ENCODE assay signal across 19 cellular contexts in genomic region chr21:44567481-44568171, GRCh38. TPM values are rescaled to one million over a fixed set of nuclear protein-coding genes. Genes with fewer than 3 reads are reported as not detected.
A peak's percentile ranks its signal among the peaks of the same experiment; 100 is the strongest.
DNase-seq lines count a peak whose midpoint lies in the region; ATAC-seq, FAIRE-seq and TF ChIP-seq lines count a peak whose summit lies in the region.
"Had no signal": no experiment of that assay in that cellular context is flagged by ENCODE, and none has a peak within 500 bp of the region (broad histone marks: within the 10 kb centered on the region; RNA-seq: fewer than 3 reads in every experiment).

No MANE protein-coding gene starts in this region.

- CTCF ChIA-PET in K562 (lab: Yijun Ruan, JAX; ENCODE audit: low intra/inter-chr PET ratio): no interaction called here
- CTCF ChIA-PET in activated naive CD4-positive, alpha-beta T cell treated with anti-CD3 and anti-CD28 coated beads, Interleukin-2, amount 10 ng/mL, durations not matched to agents 7 days and 5 days (lab: Charles Lee): no interaction called here

- H3K4me2 ChIP-seq in GM23338: no peak overlapping the region
- no peak overlapping the region for H3K4me2 ChIP-seq in K562 (ENCODE audit: insufficient read depth, low read length)
- no peak overlapping the region for H3K4me2 ChIP-seq in neuronal stem cell (ENCODE audit: insufficient read depth, low read length, poor library complexity, severe bottlenecking)
- H3K4me2 ChIP-seq: A549 had no signal

- H3K79me2 ChIP-seq in GM23338 (replicated peaks; ENCODE audit: insufficient read depth): no peaks in the 10 kb centered on the region
- no peaks in the 10 kb centered on the region for H3K79me2 ChIP-seq in K562 (ENCODE audit: control insufficient read depth, insufficient read depth, low read length)

- no peak overlapping the region for H2BK12ac ChIP-seq in neuronal stem cell (ENCODE audit: low read length)

- no peaks in the 10 kb centered on the region for H3F3A ChIP-seq in GM23338 (replicated peaks; ENCODE audit: low read depth)

- H2BK15ac ChIP-seq in neuronal stem cell (ENCODE audit: low read length): peak overlapping the region; percentile 89

- H4K8ac ChIP-seq in neuronal stem cell (ENCODE audit: low read depth, low read length): no peak overlapping the region

- WGBS in K562 (ENCODE audit: insufficient coverage, low coverage, missing lambda C conversion rate): under 1% methylated on average over 18 of the region's 18 CpGs
- WGBS in neuronal stem cell (ENCODE audit: extremely low coverage in 2 of 2, insufficient read length in 2 of 2, insufficient replicate concordance in 1 of 2), 2 donors: no CpG with 5 or more reads among the region's 18 CpGs
- 83 to 92% (median 86%) methylated on average over 18 of the region's 18 CpGs for WGBS in psoas muscle, 3 donors

- H3K27me3 ChIP-seq in GM23338 (ENCODE audit: insufficient read depth) (no peaks in the 10 kb centered on the region), K562 (ENCODE audit: control insufficient read depth in 2 of 2, insufficient read depth in 2 of 2, low read length in 2 of 2) (peaks cover 14 to 23% of the 10 kb centered on the region in 2 experiments; a peak in 3 of 5 replicates), neuronal stem cell (ENCODE audit: control insufficient read depth in 3 of 3, insufficient read depth in 3 of 3, low read depth in 1 of 3, low read length in 3 of 3) (no peaks in the 10 kb centered on the region), upper lobe of right lung (no peaks in the 10 kb centered on the region), psoas muscle (ENCODE audit: insufficient read depth in 3 of 3, low read length in 2 of 3) (peaks cover 0 to 33% (median 13%) of the 10 kb centered on the region in 3 donors)

- H3K23ac ChIP-seq in neuronal stem cell (ENCODE audit: low read depth, low read length, poor library complexity): peak overlapping the region; percentile 80

- no peak overlapping the region for H3K27ac Mint-ChIP-seq in GM23338
- H3K27ac Mint-ChIP-seq in activated naive CD4-positive, alpha-beta T cell treated with anti-CD3 and anti-CD28 coated beads, Interleukin-2, amount 10 ng/mL, durations not matched to agents 7 days and 5 days: no peak overlapping the region
- H3K27ac Mint-ChIP-seq: CD8-positive, alpha-beta T cell; H9 had no signal

- H3K4me3 Mint-ChIP-seq in GM23338: no peak overlapping the region
- H3K4me3 Mint-ChIP-seq in activated naive CD4-positive, alpha-beta T cell treated with anti-CD3 and anti-CD28 coated beads, Interleukin-2, amount 10 ng/mL, durations not matched to agents 7 days and 5 days: no peak overlapping the region
- H3K4me3 Mint-ChIP-seq: CD14-positive monocyte; CD8-positive, alpha-beta T cell; H9 had no signal

- no peak for TF ChIP-seq EP300 in K562 (IDR thresholded peaks at IDR 0.05; ENCODE audit: low read length)

- POLR2A ChIA-PET in K562 (lab: Yijun Ruan, JAX): no interaction called here

- DNase-seq in GM23338 (ENCODE audit: low spot score): no peak
- DNase-seq in K562 (ENCODE audit: extremely low read depth in 1 of 4, low spot score in 3 of 4): no peak
- no peak for DNase-seq in neuronal stem cell (ENCODE audit: low spot score)
- DNase-seq in upper lobe of right lung: peak; percentile 50
- no peak for DNase-seq in activated naive CD4-positive, alpha-beta T cell treated with anti-CD3 and anti-CD28 coated beads, Interleukin-2, amount 10 ng/mL, durations not matched to agents 7 days and 5 days
- no peak for DNase-seq in psoas muscle
- DNase-seq: CD8-positive, alpha-beta T cell; DND-41; GDM1; GM23248; H9; KBM-7 had no signal

- H4K91ac ChIP-seq in neuronal stem cell (ENCODE audit: low read depth, low read length, poor library complexity): no peak overlapping the region

- TF ChIP-seq RAD21 in K562 (CRISPR knock-in tag; conservative IDR thresholded peaks at IDR 0.05 in 1 of 2, IDR thresholded peaks at IDR 0.05 in 1 of 2): no peak

- H3K9me2 ChIP-seq in GM23338 (ENCODE audit: insufficient read depth): no peaks in the 10 kb centered on the region

- no peaks in the 10 kb centered on the region for H3K79me1 ChIP-seq in neuronal stem cell (ENCODE audit: low read depth, low read length)

- in situ Hi-C loops in K562 (cut with MboI): no loop called here

- no peaks in the 10 kb centered on the region for H3K4me1 ChIP-seq in GM23338 (ENCODE audit: insufficient read depth)
- H3K4me1 ChIP-seq in K562 (replicated peaks in 1 of 2; ENCODE audit: control insufficient read depth in 2 of 2, insufficient read depth in 2 of 2, low read length in 2 of 2): peaks cover 0 to 17% of the 10 kb centered on the region in 2 experiments; a peak in 1 of 5 replicates
- no peaks in the 10 kb centered on the region for H3K4me1 ChIP-seq in neuronal stem cell (ENCODE audit: control insufficient read depth in 2 of 2, insufficient read depth in 1 of 2, low read depth in 1 of 2, low read length in 2 of 2)
- no peaks in the 10 kb centered on the region for H3K4me1 ChIP-seq in upper lobe of right lung
- H3K4me1 ChIP-seq in psoas muscle: no peaks in the 10 kb centered on the region
- H3K4me1 ChIP-seq: A549 had no signal

- H3K9me3 Mint-ChIP-seq in GM23338: peaks cover 25% of the 10 kb centered on the region
- H3K9me3 Mint-ChIP-seq in activated naive CD4-positive, alpha-beta T cell treated with anti-CD3 and anti-CD28 coated beads, Interleukin-2, amount 10 ng/mL, durations not matched to agents 7 days and 5 days: peaks cover 3% of the 10 kb centered on the region

- no peaks in the 10 kb centered on the region for H3K4me1 Mint-ChIP-seq in GM23338
- peaks cover 14% of the 10 kb centered on the region for H3K4me1 Mint-ChIP-seq in activated naive CD4-positive, alpha-beta T cell treated with anti-CD3 and anti-CD28 coated beads, Interleukin-2, amount 10 ng/mL, durations not matched to agents 7 days and 5 days
- H3K4me1 Mint-ChIP-seq: H9 had no signal

- H4K20me1 ChIP-seq in GM23338 (replicated peaks; ENCODE audit: insufficient read depth) (no peaks in the 10 kb centered on the region), K562 (replicated peaks; ENCODE audit: control insufficient read depth, insufficient read depth, low read length) (no peaks in the 10 kb centered on the region)

- ATAC-seq in GM23338: no peak
- no peak for ATAC-seq in K562
- no peak for ATAC-seq in upper lobe of right lung
- no peak for ATAC-seq in psoas muscle
- ATAC-seq in GM18498 (IDR thresholded peaks at IDR 0.05; ENCODE audit: unreplicated experiment): no peak
- ATAC-seq in HG02884 (IDR thresholded peaks at IDR 0.05; ENCODE audit: unreplicated experiment): no peak
- ATAC-seq: A549; CD8-positive, alpha-beta T cell had no signal

- TF ChIP-seq CTCF in GM23338 (conservative IDR thresholded peaks at IDR 0.05; ENCODE audit: low read depth in 2 of 2) (no peak), K562 (IDR thresholded peaks at IDR 0.05 in 2 of 3, conservative IDR thresholded peaks at IDR 0.05 in 1 of 3; ENCODE audit: insufficient read depth in 2 of 3, low read depth in 1 of 3, low read length in 3 of 3) (no peak), upper lobe of right lung (IDR thresholded peaks at IDR 0.05) (no peak), psoas muscle (IDR thresholded peaks at IDR 0.05) (no peak)

- H3K9me3 ChIP-seq in K562 (replicated peaks; ENCODE audit: control insufficient read depth, insufficient read depth, low read depth, low read length) (no peaks in the 10 kb centered on the region), neuronal stem cell (replicated peaks in 1 of 2; ENCODE audit: control insufficient read depth in 2 of 2, insufficient read depth in 1 of 2, low read depth in 1 of 2, low read length in 2 of 2) (peaks cover 4 to 10% of the 10 kb centered on the region in 2 donors), upper lobe of right lung (no peaks in the 10 kb centered on the region), psoas muscle (peaks cover 12% of the 10 kb centered on the region)

- H3K36me3 ChIP-seq in GM23338 (ENCODE audit: insufficient read depth): no peaks in the 10 kb centered on the region
- H3K36me3 ChIP-seq in K562 (ENCODE audit: control insufficient read depth, insufficient read depth, low read length): no peaks in the 10 kb centered on the region
- H3K36me3 ChIP-seq in neuronal stem cell (replicated peaks in 1 of 2; ENCODE audit: control insufficient read depth in 2 of 2, insufficient read depth in 2 of 2, low read length in 2 of 2): no peaks in the 10 kb centered on the region
- no peaks in the 10 kb centered on the region for H3K36me3 ChIP-seq in upper lobe of right lung
- no peaks in the 10 kb centered on the region for H3K36me3 ChIP-seq in psoas muscle (ENCODE audit: insufficient read depth in 1 of 2, low read depth in 1 of 2)

- no peak for TF ChIP-seq POLR2A in K562 (conservative IDR thresholded peaks at IDR 0.05)

- intact Hi-C loops in K562 (cut with micrococcal nuclease) (no loop called here), upper lobe of right lung (cut with DNase I) (no loop called here), psoas muscle (cut with DNase I) (no loop called here)

- no peak overlapping the region for H2BK120ac ChIP-seq in neuronal stem cell (ENCODE audit: low read depth, low read length)

- no peak overlapping the region for H3K27ac ChIP-seq in GM23338 (ENCODE audit: low read depth)
- H3K27ac ChIP-seq in K562 (ENCODE audit: extremely low read depth, low read depth, low read length): no peak overlapping the region
- no peak overlapping the region for H3K27ac ChIP-seq in neuronal stem cell (replicated peaks; ENCODE audit: low read length)
- no peak overlapping the region for H3K27ac ChIP-seq in upper lobe of right lung
- H3K27ac ChIP-seq in psoas muscle: no peak overlapping the region
- H3K27ac ChIP-seq: A549, GM23248, HL-60 had no signal

- no peak overlapping the region for H3K4me3 ChIP-seq in GM23338
- H3K4me3 ChIP-seq in K562: no peak overlapping the region
- H3K4me3 ChIP-seq in neuronal stem cell (ENCODE audit: low read length in 2 of 2): no peak overlapping the region
- no peak overlapping the region for H3K4me3 ChIP-seq in upper lobe of right lung
- H3K4me3 ChIP-seq in psoas muscle: no peak overlapping the region
- H3K4me3 ChIP-seq: A549, GM23248 had no signal

- peak overlapping the region; percentile 56; the same call in 1 of the 2 replicates for H2AFZ ChIP-seq in GM23338
- H2AFZ ChIP-seq in K562 (ENCODE audit: low read depth, low read length): no peak overlapping the region
- no peak overlapping the region for H2AFZ ChIP-seq in neuronal stem cell (ENCODE audit: low read length)
- H2AFZ ChIP-seq: GM23248 had no signal

- H2AK5ac ChIP-seq in neuronal stem cell (ENCODE audit: low read depth, low read length): peak overlapping the region; percentile 96

- no peaks in the 10 kb centered on the region for H3K9me1 ChIP-seq in K562 (ENCODE audit: control insufficient read depth, insufficient read depth, low read length)

- no TSS peak for BruUV-seq in K562 (replicated peaks; lab: Mats Ljungman, UMichigan)

- peak overlapping the region; percentile 63 for H3K14ac ChIP-seq in neuronal stem cell (ENCODE audit: low read length)

- peak overlapping the region; percentile 75 for H2BK5ac ChIP-seq in neuronal stem cell (ENCODE audit: low read length)

- H3K18ac ChIP-seq in neuronal stem cell (ENCODE audit: low read length): peak overlapping the region; percentile 90

- H3K36me3 Mint-ChIP-seq in GM23338 (ENCODE audit: low read depth): peaks cover 4% of the 10 kb centered on the region; the same call in 2 of the 3 replicates
- peaks cover 3% of the 10 kb centered on the region for H3K36me3 Mint-ChIP-seq in activated naive CD4-positive, alpha-beta T cell treated with anti-CD3 and anti-CD28 coated beads, Interleukin-2, amount 10 ng/mL, durations not matched to agents 7 days and 5 days
- H3K36me3 Mint-ChIP-seq: CD14-positive monocyte; CD8-positive, alpha-beta T cell had no signal

- peaks cover 10% of the 10 kb centered on the region for H3K27me3 Mint-ChIP-seq in GM23338 (ENCODE audit: insufficient read depth, low read depth, poor library complexity)
- peaks cover 20% of the 10 kb centered on the region for H3K27me3 Mint-ChIP-seq in activated naive CD4-positive, alpha-beta T cell treated with anti-CD3 and anti-CD28 coated beads, Interleukin-2, amount 10 ng/mL, durations not matched to agents 7 days and 5 days

- H3K9ac ChIP-seq in K562 (ENCODE audit: insufficient read depth in 1 of 2, low read depth in 2 of 2, low read length in 2 of 2) (no peak overlapping the region; a peak in 1 of 4 replicates), neuronal stem cell (ENCODE audit: low read depth, low read length, poor library complexity) (no peak overlapping the region)
- H3K9ac ChIP-seq: GM23248 had no signal

- H3K4ac ChIP-seq in neuronal stem cell (ENCODE audit: low read length): no peak overlapping the region

- FAIRE-seq in K562 (lab: Jason Lieb, UNC): no peak
- FAIRE-seq: A549 had no signal

RNA-seq across cellular contexts. Expression of gene KRTAP10-4, which starts 5.9 kb away (rescaled TPM):
- not detected in 2 replicates for total RNA-seq in GM23338 (2014; rRNA removed; shearing (Covaris generic))
- polyA plus RNA-seq in GM23338 (2016; fragmentation: Nextera tagmentation; extraction: Ambion mirVana) (not detected in 2 replicates), K562 (2011; rRNA removed) (not detected in 2 replicates), K562 (2014; fragmentation: Illumina TruSeq; extraction: Trizol) (not detected in 2 replicates), K562 (2014; fragmentation: Nextera tagmentation; extraction: Ambion mirVana) (not detected), K562 (2014; rRNA removed) (not detected in 2 replicates), psoas muscle (not detected)
- total RNA-seq in K562 (2011; cell fraction: chromatin; rRNA removed; ENCODE audit: low replicate concordance): not detected in 2 replicates
- total RNA-seq in K562 (2011; cell fraction: nucleolus; rRNA removed): not detected in 2 replicates
- not detected in 2 replicates for total RNA-seq in K562 (2011; cell fraction: nucleoplasm; rRNA removed)
- total RNA-seq in K562 (2014; rRNA removed) (not detected in 2 replicates), K562 (2014; rRNA removed; fragmentation: Illumina TruSeq; extraction: Trizol) (not detected in 2 replicates), K562 (2015; rRNA removed; fragmentation: Illumina TruSeq; extraction: Trizol) (not detected in 2 replicates), K562 (2021) (not detected in 2 replicates), upper lobe of right lung (not detected), psoas muscle (not detected)
- not detected in 2 replicates for polyA plus RNA-seq in K562 (2011; cell fraction: cytosol; rRNA removed)
- not detected in 2 replicates for polyA plus RNA-seq in K562 (2011; cell fraction: nucleus; rRNA removed)
- polyA plus RNA-seq in K562 (2012): not detected in 2 replicates
- polyA minus RNA-seq in K562 (2011; rRNA and poly(A)+ RNA removed): not detected in 2 replicates
- polyA minus RNA-seq in K562 (2011; cell fraction: cytosol; rRNA and poly(A)+ RNA removed): not detected in 2 replicates
- polyA minus RNA-seq in K562 (2011; cell fraction: nucleus; rRNA and poly(A)+ RNA removed): not detected in 2 replicates
- polyA plus RNA-seq in neuronal stem cell (2013, experiment 1 of 2): not detected
- polyA plus RNA-seq in neuronal stem cell (2013, experiment 2 of 2): 0.01 TPM
- total RNA-seq: CD8-positive, alpha-beta T cell; GM23248; H9 had no signal
- polyA plus RNA-seq: A549, AG04450, BJ, CD14-positive monocyte, GM23248 had no signal

RNA-seq across cellular contexts. Expression of gene KRTAP10-3, which starts 9.0 kb away (rescaled TPM):
- not detected in 2 replicates for total RNA-seq in GM23338 (2014; rRNA removed; shearing (Covaris generic))
- polyA plus RNA-seq in GM23338 (2016; fragmentation: Nextera tagmentation; extraction: Ambion mirVana): not detected in 2 replicates
- not detected in 2 replicates for total RNA-seq in K562 (2011; cell fraction: chromatin; rRNA removed; ENCODE audit: low replicate concordance)
- total RNA-seq in K562 (2011; cell fraction: nucleolus; rRNA removed): not detected in 2 replicates
- total RNA-seq in K562 (2011; cell fraction: nucleoplasm; rRNA removed): not detected in 2 replicates
- not detected in 2 replicates for total RNA-seq in K562 (2014; rRNA removed)
- total RNA-seq in K562 (2014; rRNA removed; fragmentation: Illumina TruSeq; extraction: Trizol): not detected in 2 replicates
- total RNA-seq in K562 (2015; rRNA removed; fragmentation: Illumina TruSeq; extraction: Trizol): not detected in 2 replicates
- total RNA-seq in K562 (2021): not detected in 2 replicates
- polyA plus RNA-seq in K562 (2011; rRNA removed): not detected in 2 replicates
- polyA plus RNA-seq in K562 (2011; cell fraction: cytosol; rRNA removed): not detected in 2 replicates
- polyA plus RNA-seq in K562 (2011; cell fraction: nucleus; rRNA removed): not detected in 2 replicates
- not detected in 2 replicates for polyA plus RNA-seq in K562 (2012)
- polyA plus RNA-seq in K562 (2014; fragmentation: Illumina TruSeq; extraction: Trizol): not detected in 2 replicates
- not detected for polyA plus RNA-seq in K562 (2014; fragmentation: Nextera tagmentation; extraction: Ambion mirVana)
- not detected in 2 replicates for polyA plus RNA-seq in K562 (2014; rRNA removed)
- not detected in 2 replicates for polyA minus RNA-seq in K562 (2011; rRNA and poly(A)+ RNA removed)
- not detected in 2 replicates for polyA minus RNA-seq in K562 (2011; cell fraction: cytosol; rRNA and poly(A)+ RNA removed)
- polyA minus RNA-seq in K562 (2011; cell fraction: nucleus; rRNA and poly(A)+ RNA removed): not detected in 2 replicates
- not detected for polyA plus RNA-seq in neuronal stem cell (2013, experiment 1 of 2)
- polyA plus RNA-seq in neuronal stem cell (2013, experiment 2 of 2): not detected
- not detected for total RNA-seq in upper lobe of right lung
- total RNA-seq in psoas muscle: not detected
- not detected for polyA plus RNA-seq in psoas muscle
- total RNA-seq: CD8-positive, alpha-beta T cell; GM23248; H9 had no signal
- polyA plus RNA-seq: A549, AG04450, BJ, CD14-positive monocyte, GM23248 had no signal

RNA-seq across cellular contexts. Expression of gene KRTAP10-5, which starts 12.8 kb away (rescaled TPM):
- not detected in 2 replicates for total RNA-seq in GM23338 (2014; rRNA removed; shearing (Covaris generic))
- polyA plus RNA-seq in GM23338 (2016; fragmentation: Nextera tagmentation; extraction: Ambion mirVana) (not detected in 2 replicates), K562 (2011; rRNA removed) (not detected in 2 replicates), K562 (2014; fragmentation: Illumina TruSeq; extraction: Trizol) (not detected in 2 replicates), K562 (2014; fragmentation: Nextera tagmentation; extraction: Ambion mirVana) (not detected), K562 (2014; rRNA removed) (not detected in 2 replicates), psoas muscle (not detected)
- total RNA-seq in K562 (2011; cell fraction: chromatin; rRNA removed; ENCODE audit: low replicate concordance): not detected in 2 replicates
- not detected in 2 replicates for total RNA-seq in K562 (2011; cell fraction: nucleolus; rRNA removed)
- total RNA-seq in K562 (2011; cell fraction: nucleoplasm; rRNA removed): not detected in 2 replicates
- total RNA-seq in K562 (2014; rRNA removed) (not detected in 2 replicates), K562 (2014; rRNA removed; fragmentation: Illumina TruSeq; extraction: Trizol) (not detected in 2 replicates), K562 (2015; rRNA removed; fragmentation: Illumina TruSeq; extraction: Trizol) (not detected in 2 replicates), K562 (2021) (not detected in 2 replicates), upper lobe of right lung (not detected), psoas muscle (not detected)
- not detected in 2 replicates for polyA plus RNA-seq in K562 (2011; cell fraction: cytosol; rRNA removed)
- not detected in 2 replicates for polyA plus RNA-seq in K562 (2011; cell fraction: nucleus; rRNA removed)
- not detected in 2 replicates for polyA plus RNA-seq in K562 (2012)
- polyA minus RNA-seq in K562 (2011; rRNA and poly(A)+ RNA removed): not detected in 2 replicates
- polyA minus RNA-seq in K562 (2011; cell fraction: cytosol; rRNA and poly(A)+ RNA removed): not detected in 2 replicates
- not detected in 2 replicates for polyA minus RNA-seq in K562 (2011; cell fraction: nucleus; rRNA and poly(A)+ RNA removed)
- polyA plus RNA-seq in neuronal stem cell (2013, experiment 1 of 2): not detected
- not detected for polyA plus RNA-seq in neuronal stem cell (2013, experiment 2 of 2)
- total RNA-seq: CD8-positive, alpha-beta T cell; GM23248; H9 had no signal
- polyA plus RNA-seq: A549, AG04450, BJ, CD14-positive monocyte, GM23248 had no signal

RNA-seq across cellular contexts. Expression of gene KRTAP10-2, which starts 16.3 kb away (rescaled TPM):
- total RNA-seq in GM23338 (2014; rRNA removed; shearing (Covaris generic)): not detected in 2 replicates
- polyA plus RNA-seq in GM23338 (2016; fragmentation: Nextera tagmentation; extraction: Ambion mirVana) (0.24 TPM in 1 of 2 replicates, not detected in the other), K562 (2011; rRNA removed) (not detected in 2 replicates), K562 (2014; fragmentation: Illumina TruSeq; extraction: Trizol) (not detected in 2 replicates), K562 (2014; fragmentation: Nextera tagmentation; extraction: Ambion mirVana) (not detected), K562 (2014; rRNA removed) (not detected in 2 replicates), psoas muscle (not detected)
- total RNA-seq in K562 (2011; cell fraction: chromatin; rRNA removed; ENCODE audit: low replicate concordance): not detected in 2 replicates
- total RNA-seq in K562 (2011; cell fraction: nucleolus; rRNA removed): not detected in 2 replicates
- not detected in 2 replicates for total RNA-seq in K562 (2011; cell fraction: nucleoplasm; rRNA removed)
- total RNA-seq in K562 (2014; rRNA removed) (not detected in 2 replicates), K562 (2014; rRNA removed; fragmentation: Illumina TruSeq; extraction: Trizol) (not detected in 2 replicates), K562 (2015; rRNA removed; fragmentation: Illumina TruSeq; extraction: Trizol) (not detected in 2 replicates), K562 (2021) (not detected in 2 replicates), upper lobe of right lung (not detected), psoas muscle (not detected)
- not detected in 2 replicates for polyA plus RNA-seq in K562 (2011; cell fraction: cytosol; rRNA removed)
- polyA plus RNA-seq in K562 (2011; cell fraction: nucleus; rRNA removed): not detected in 2 replicates
- not detected in 2 replicates for polyA plus RNA-seq in K562 (2012)
- polyA minus RNA-seq in K562 (2011; rRNA and poly(A)+ RNA removed): not detected in 2 replicates
- not detected in 2 replicates for polyA minus RNA-seq in K562 (2011; cell fraction: cytosol; rRNA and poly(A)+ RNA removed)
- polyA minus RNA-seq in K562 (2011; cell fraction: nucleus; rRNA and poly(A)+ RNA removed): not detected in 2 replicates
- polyA plus RNA-seq in neuronal stem cell (2013, experiment 1 of 2): not detected
- not detected for polyA plus RNA-seq in neuronal stem cell (2013, experiment 2 of 2)
- total RNA-seq: CD8-positive, alpha-beta T cell; GM23248; H9 had no signal
- polyA plus RNA-seq: A549, AG04450, BJ, CD14-positive monocyte, GM23248 had no signal

RNA-seq across cellular contexts. Expression of gene KRTAP10-6, which starts 24.7 kb away (rescaled TPM):
- total RNA-seq in GM23338 (2014; rRNA removed; shearing (Covaris generic)): not detected in 2 replicates
- polyA plus RNA-seq in GM23338 (2016; fragmentation: Nextera tagmentation; extraction: Ambion mirVana) (not detected in 2 replicates), K562 (2011; rRNA removed) (not detected in 2 replicates), K562 (2014; fragmentation: Illumina TruSeq; extraction: Trizol) (not detected in 2 replicates), K562 (2014; fragmentation: Nextera tagmentation; extraction: Ambion mirVana) (not detected), K562 (2014; rRNA removed) (not detected in 2 replicates), psoas muscle (not detected)
- total RNA-seq in K562 (2011; cell fraction: chromatin; rRNA removed; ENCODE audit: low replicate concordance): not detected in 2 replicates
- total RNA-seq in K562 (2011; cell fraction: nucleolus; rRNA removed): not detected in 2 replicates
- total RNA-seq in K562 (2011; cell fraction: nucleoplasm; rRNA removed): not detected in 2 replicates
- total RNA-seq in K562 (2014; rRNA removed) (not detected in 2 replicates), K562 (2014; rRNA removed; fragmentation: Illumina TruSeq; extraction: Trizol) (not detected in 2 replicates), K562 (2015; rRNA removed; fragmentation: Illumina TruSeq; extraction: Trizol) (not detected in 2 replicates), K562 (2021) (not detected in 2 replicates), upper lobe of right lung (not detected), psoas muscle (not detected)
- not detected in 2 replicates for polyA plus RNA-seq in K562 (2011; cell fraction: cytosol; rRNA removed)
- not detected in 2 replicates for polyA plus RNA-seq in K562 (2011; cell fraction: nucleus; rRNA removed)
- not detected in 2 replicates for polyA plus RNA-seq in K562 (2012)
- polyA minus RNA-seq in K562 (2011; rRNA and poly(A)+ RNA removed): not detected in 2 replicates
- polyA minus RNA-seq in K562 (2011; cell fraction: cytosol; rRNA and poly(A)+ RNA removed): not detected in 2 replicates
- not detected in 2 replicates for polyA minus RNA-seq in K562 (2011; cell fraction: nucleus; rRNA and poly(A)+ RNA removed)
- 0.06 TPM for polyA plus RNA-seq in neuronal stem cell (2013, experiment 1 of 2)
- polyA plus RNA-seq in neuronal stem cell (2013, experiment 2 of 2): not detected
- total RNA-seq: CD8-positive, alpha-beta T cell; GM23248; H9 had no signal
- polyA plus RNA-seq: A549, AG04450, BJ, CD14-positive monocyte, GM23248 had no signal
